Comparison of ENCODE assay signal across 1 cellular context in genomic region chr11:45884596-45885185, GRCh38.
TF ChIP-seq lines count a peak whose summit lies in the region.

No MANE protein-coding gene starts in this region.

TF ChIP-seq in GM23338, 12 proteins besides CTCF, POLR2A, EP300 and RAD21:
- TF ChIP-seq EZH2 (IDR thresholded peaks at IDR 0.05; ENCODE audit: low read depth, unreplicated experiment): no peak
- TF ChIP-seq NANOG (IDR thresholded peaks at IDR 0.05; ENCODE audit: borderline replicate concordance): no peak
- TF ChIP-seq REST (IDR thresholded peaks at IDR 0.05; ENCODE audit: unreplicated experiment): no peak
- TF ChIP-seq CREB1 (CRISPR knock-in tag; IDR thresholded peaks at IDR 0.05; ENCODE audit: low read depth): no peak
- no peak for TF ChIP-seq POLR2AphosphoS5 (IDR thresholded peaks at IDR 0.05; ENCODE audit: low read depth)
- no peak for TF ChIP-seq EZH2phosphoT487 (IDR thresholded peaks at IDR 0.05; ENCODE audit: unreplicated experiment)
- TF ChIP-seq ZNF462 (CRISPR knock-in tag; IDR thresholded peaks at IDR 0.05): no peak
- TF ChIP-seq ZNF114 (CRISPR knock-in tag; IDR thresholded peaks at IDR 0.05): no peak
- TF ChIP-seq STAT1 (IDR thresholded peaks at IDR 0.05; ENCODE audit: unreplicated experiment): no peak
- no peak for TF ChIP-seq JUNB (IDR thresholded peaks at IDR 0.05; ENCODE audit: unreplicated experiment)
- no peak for TF ChIP-seq ZNF331 (CRISPR knock-in tag; IDR thresholded peaks at IDR 0.05; ENCODE audit: low read depth)
- TF ChIP-seq ETS1 (IDR thresholded peaks at IDR 0.05): no peak
